In the genomic region with DNA sequence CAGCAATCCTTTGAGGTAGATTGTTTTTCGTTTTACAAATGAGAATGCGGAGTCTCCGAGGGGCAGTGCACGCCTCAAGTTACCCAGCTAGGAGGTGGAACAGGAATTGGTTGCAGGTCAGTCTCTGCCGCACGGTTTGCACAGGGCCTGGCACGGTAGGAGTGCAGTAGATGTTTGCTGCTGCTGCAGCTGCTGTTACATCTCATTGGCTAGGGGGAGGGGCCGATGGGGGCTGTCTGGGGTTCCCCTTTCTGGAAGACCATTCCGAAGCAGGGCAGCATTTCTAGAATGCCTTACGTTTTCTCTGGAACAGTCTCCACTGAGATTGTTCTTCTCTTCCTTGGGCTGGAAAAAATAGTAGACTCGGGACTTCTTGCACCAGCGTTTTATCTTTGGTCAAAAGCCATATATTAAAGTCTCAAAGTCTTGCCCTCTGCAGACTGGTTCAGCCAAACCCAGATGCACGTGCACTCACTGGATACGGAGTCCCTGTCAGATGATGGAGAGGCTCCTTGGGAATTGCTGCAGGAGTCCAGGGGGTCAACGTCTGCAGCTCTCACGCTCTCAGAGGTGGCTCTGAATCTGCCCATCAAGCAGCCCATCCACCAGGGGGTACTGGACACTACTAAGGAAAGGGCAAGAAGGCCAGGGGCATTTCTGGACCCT, we compare ENCODE assay signal across 8 cellular contexts. TPM values are rescaled to one million over a fixed set of nuclear protein-coding genes. Genes with fewer than 3 reads are reported as not detected.
DNase-seq lines count a peak whose midpoint lies in the region; ATAC-seq and TF ChIP-seq lines count a peak whose summit lies in the region.

No MANE protein-coding gene starts in this region.

- peaks cover 7% of the 10 kb centered on the region for H3K36me3 Mint-ChIP-seq in natural killer cell treated with Interleukin-12 subunit alpha and Interleukin-12 subunit beta and Interleukin-15 and Interleukin-18, amount 100 ng/mL, for 72 hours

- peaks cover 44 to 48% of the 10 kb centered on the region in 2 donors for H3K4me1 Mint-ChIP-seq in natural killer cell treated with Interleukin-12 subunit alpha and Interleukin-12 subunit beta and Interleukin-15 and Interleukin-18, amount 100 ng/mL, for 72 hours (ENCODE audit: low read depth in 2 of 2)

- H3K27ac ChIP-seq in foreskin keratinocyte, result no peak overlapping the region
- no peak overlapping the region for H3K27ac ChIP-seq in RWPE1

- POLR2A ChIA-PET in RWPE1 (lab: Yijun Ruan, JAX; ENCODE audit: low non-redundant PET), result no interaction called here

- CTCF ChIA-PET in RWPE1 (lab: Yijun Ruan, JAX), result interaction anchor here (0.6 kb wide), 2 partner anchors 1163 to 1560 kb away, joined by 3 read pairs; partner anchors contain the start of gene SWI5

- H3K4me3 Mint-ChIP-seq in natural killer cell treated with Interleukin-12 subunit alpha and Interleukin-12 subunit beta and Interleukin-15 and Interleukin-18, amount 100 ng/mL, for 72 hours, result peak overlapping the region; percentile 95

- DNase-seq in GM12864 (ENCODE audit: low read depth) (no peak), T follicular helper cell (ENCODE audit: low read depth) (peak; percentile 31), choroid plexus epithelial cell (ENCODE audit: low read depth) (no peak), foreskin keratinocyte (no peak), COR-L47 (lab: John Stamatoyannopoulos, UW) (no peak), RWPE1 (ENCODE audit: low spot score) (no peak)
- no peak for DNase-seq in natural killer cell treated with Interleukin-12 subunit alpha and Interleukin-12 subunit beta and Interleukin-15 and Interleukin-18, amount 100 ng/mL, for 72 hours (ENCODE audit: low spot score)

- H3K9me3 Mint-ChIP-seq in natural killer cell treated with Interleukin-12 subunit alpha and Interleukin-12 subunit beta and Interleukin-15 and Interleukin-18, amount 100 ng/mL, for 72 hours, result no peaks in the 10 kb centered on the region

- TF ChIP-seq CTCF in GM12864 (IDR thresholded peaks at IDR 0.05; ENCODE audit: low read depth, low read length, missing control alignments) (no peak), choroid plexus epithelial cell (conservative IDR thresholded peaks at IDR 0.05; ENCODE audit: low read depth, low read length) (peak; percentile 6), foreskin keratinocyte (conservative IDR thresholded peaks at IDR 0.05) (no peak), RWPE1 (conservative IDR thresholded peaks at IDR 0.05; ENCODE audit: low read depth) (no peak)

- H3K27me3 ChIP-seq in foreskin keratinocyte, result no peaks in the 10 kb centered on the region

- peak overlapping the region; percentile 91 to 94 for H3K27ac Mint-ChIP-seq in natural killer cell treated with Interleukin-12 subunit alpha and Interleukin-12 subunit beta and Interleukin-15 and Interleukin-18, amount 100 ng/mL, for 72 hours

- ATAC-seq in natural killer cell treated with Interleukin-12 subunit alpha and Interleukin-12 subunit beta and Interleukin-15 and Interleukin-18, amount 100 ng/mL, for 72 hours, result no peak
- no peak for ATAC-seq in foreskin keratinocyte
- ATAC-seq in GM21423 (IDR thresholded peaks at IDR 0.05; ENCODE audit: unreplicated experiment), result no peak

- H3K4me1 ChIP-seq in foreskin keratinocyte, result no peaks in the 10 kb centered on the region

- H3K27me3 Mint-ChIP-seq in natural killer cell treated with Interleukin-12 subunit alpha and Interleukin-12 subunit beta and Interleukin-15 and Interleukin-18, amount 100 ng/mL, for 72 hours, result no peaks in the 10 kb centered on the region

- H3K4me3 ChIP-seq in GM12864 (ENCODE audit: low read depth, low read length), result peak overlapping the region; percentile 96
- H3K4me3 ChIP-seq in choroid plexus epithelial cell (ENCODE audit: low read depth, low read length), result peak overlapping the region; percentile 93

RNA-seq across cellular contexts. Expression of gene USP20, which starts 1.2 kb away (rescaled TPM):
- 10 to 100 TPM; 34.7 to 44.3 TPM for total RNA-seq in natural killer cell treated with Interleukin-12 subunit alpha and Interleukin-12 subunit beta and Interleukin-15 and Interleukin-18, amount 100 ng/mL, for 72 hours
- 8.3 and 8.6 TPM in 2 replicates for total RNA-seq in foreskin keratinocyte
- polyA plus RNA-seq in foreskin keratinocyte, result 9.4 and 10.4 TPM in 2 replicates

RNA-seq across cellular contexts. Expression of gene C9orf78, which starts 1.4 kb away (rescaled TPM):
- 10 to 100 TPM; 39.8 to 65.3 TPM for total RNA-seq in natural killer cell treated with Interleukin-12 subunit alpha and Interleukin-12 subunit beta and Interleukin-15 and Interleukin-18, amount 100 ng/mL, for 72 hours
- total RNA-seq in foreskin keratinocyte, result 45.5 and 50.4 TPM in 2 replicates
- 52.7 and 54.2 TPM in 2 replicates for polyA plus RNA-seq in foreskin keratinocyte

RNA-seq across cellular contexts. Expression of gene TOR1A, which starts 12.5 kb away (rescaled TPM):
- total RNA-seq in natural killer cell treated with Interleukin-12 subunit alpha and Interleukin-12 subunit beta and Interleukin-15 and Interleukin-18, amount 100 ng/mL, for 72 hours, result 10 to 100 TPM; 53.5 to 54.7 TPM
- total RNA-seq in foreskin keratinocyte, result 37.2 and 37.3 TPM in 2 replicates
- polyA plus RNA-seq in foreskin keratinocyte, result 34.5 and 37.4 TPM in 2 replicates

RNA-seq across cellular contexts. Expression of gene TOR1B, which starts 33.5 kb away (rescaled TPM):
- 10 to 100 TPM; 23.0 to 24.5 TPM for total RNA-seq in natural killer cell treated with Interleukin-12 subunit alpha and Interleukin-12 subunit beta and Interleukin-15 and Interleukin-18, amount 100 ng/mL, for 72 hours
- 20.4 and 22.0 TPM in 2 replicates for total RNA-seq in foreskin keratinocyte
- polyA plus RNA-seq in foreskin keratinocyte, result 12.8 and 13.8 TPM in 2 replicates
